In the genomic region with DNA sequence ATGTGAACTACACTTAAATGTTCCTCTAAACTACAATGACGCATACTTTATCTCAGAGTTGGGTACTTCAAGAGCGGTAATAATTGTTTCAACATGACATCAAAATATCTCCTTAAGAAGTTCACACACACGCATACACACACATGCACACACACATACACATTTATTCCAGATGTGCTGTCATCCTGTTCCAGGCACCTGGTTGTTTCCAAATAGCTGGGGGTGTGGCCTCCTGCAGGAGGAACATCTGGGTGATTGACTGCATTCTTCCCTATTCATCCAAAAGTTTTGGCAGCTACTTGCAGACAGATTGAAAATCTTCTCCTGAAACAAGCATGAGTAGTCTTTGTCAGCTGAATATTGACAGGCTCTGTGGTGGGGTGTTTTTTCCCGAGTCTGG, we compare ENCODE assay signal across 21 cellular contexts. TPM values are rescaled to one million over a fixed set of nuclear protein-coding genes. Genes with fewer than 3 reads are reported as not detected.
DNase-seq lines count a peak whose midpoint lies in the region; ATAC-seq and TF ChIP-seq lines count a peak whose summit lies in the region.
"Had no signal": no experiment of that assay in that cellular context is flagged by ENCODE, and none has a peak within 500 bp of the region (broad histone marks: within the 10 kb centered on the region; RNA-seq: fewer than 3 reads in every experiment).

No MANE protein-coding gene starts in this region.

- peak; percentile 69 for ATAC-seq in foreskin keratinocyte
- no peak for ATAC-seq in GM21619 (IDR thresholded peaks at IDR 0.05; ENCODE audit: unreplicated experiment)
- ATAC-seq: HepG2 had no signal

- DNase-seq in AG10803 (ENCODE audit: low read depth): peak; percentile 34
- peak; percentile 42 for DNase-seq in HFF-Myc (ENCODE audit: extremely low read depth, low read depth)
- DNase-seq in epithelial cell of esophagus (ENCODE audit: low read depth): peak; percentile 40
- peak; percentile 58 to 72 for DNase-seq in foreskin keratinocyte
- DNase-seq in DMS53 (lab: John Stamatoyannopoulos, UW): no peak
- no peak for DNase-seq in germinal center (ENCODE audit: low spot score)
- no peak for DNase-seq in NCI-H2029 (lab: John Stamatoyannopoulos, UW)
- DNase-seq: 8988T; BE2C; C1 segment of cervical spinal cord; CD4-positive, CD25-positive, alpha-beta regulatory T cell; CD8-positive, alpha-beta memory T cell; COR-L47; DMS 273 treated with DMSO at 0.1 percent for 48 hours; DMS79; GDM1; HCEC 1CT; HFFc6; KBM-7 had no signal

- no peak overlapping the region for H3K27ac ChIP-seq in foreskin keratinocyte

- no peak overlapping the region for H3K4me3 ChIP-seq in AG10803 (ENCODE audit: low read length)
- no peak overlapping the region for H3K4me3 ChIP-seq in HFF-Myc (replicated peaks; ENCODE audit: low read depth, low read length)
- no peak overlapping the region for H3K4me3 ChIP-seq in epithelial cell of esophagus (ENCODE audit: low read length)

- no peak for TF ChIP-seq CTCF in AG10803 (conservative IDR thresholded peaks at IDR 0.05; ENCODE audit: low read length)
- no peak for TF ChIP-seq CTCF in HFF-Myc (IDR thresholded peaks at IDR 0.05; ENCODE audit: low read depth, low read length, missing control alignments)
- no peak for TF ChIP-seq CTCF in epithelial cell of esophagus (IDR thresholded peaks at IDR 0.05; ENCODE audit: insufficient read depth, low read depth, low read length, missing control alignments)
- no peak for TF ChIP-seq CTCF in foreskin keratinocyte (conservative IDR thresholded peaks at IDR 0.05)

- H3K4me1 ChIP-seq in foreskin keratinocyte: no peaks in the 10 kb centered on the region
- H3K4me1 ChIP-seq: BE2C had no signal

- no peaks in the 10 kb centered on the region for H3K27me3 ChIP-seq in foreskin keratinocyte
- H3K27me3 ChIP-seq: BE2C had no signal

RNA-seq across cellular contexts. Expression of gene PIK3C3, which starts 37.8 kb away (rescaled TPM):
- 35.5 and 40.3 TPM in 2 replicates for total RNA-seq in foreskin keratinocyte
- polyA plus RNA-seq in foreskin keratinocyte: 24.9 and 25.8 TPM in 2 replicates

Comparison
In these comparisons a context has a peak if more than half of its experiments do, and no peak if none do; other contexts are left out.
1. DNase-seq: peak in AG10803 (single experiment), HFF-Myc (single experiment), epithelial cell of esophagus (single experiment) and foreskin keratinocyte (2 of 2); none in DMS53 (single experiment), germinal center (single experiment) and NCI-H2029 (single experiment).